ENCODE assay signal across 1 cellular context in the genomic region with DNA sequence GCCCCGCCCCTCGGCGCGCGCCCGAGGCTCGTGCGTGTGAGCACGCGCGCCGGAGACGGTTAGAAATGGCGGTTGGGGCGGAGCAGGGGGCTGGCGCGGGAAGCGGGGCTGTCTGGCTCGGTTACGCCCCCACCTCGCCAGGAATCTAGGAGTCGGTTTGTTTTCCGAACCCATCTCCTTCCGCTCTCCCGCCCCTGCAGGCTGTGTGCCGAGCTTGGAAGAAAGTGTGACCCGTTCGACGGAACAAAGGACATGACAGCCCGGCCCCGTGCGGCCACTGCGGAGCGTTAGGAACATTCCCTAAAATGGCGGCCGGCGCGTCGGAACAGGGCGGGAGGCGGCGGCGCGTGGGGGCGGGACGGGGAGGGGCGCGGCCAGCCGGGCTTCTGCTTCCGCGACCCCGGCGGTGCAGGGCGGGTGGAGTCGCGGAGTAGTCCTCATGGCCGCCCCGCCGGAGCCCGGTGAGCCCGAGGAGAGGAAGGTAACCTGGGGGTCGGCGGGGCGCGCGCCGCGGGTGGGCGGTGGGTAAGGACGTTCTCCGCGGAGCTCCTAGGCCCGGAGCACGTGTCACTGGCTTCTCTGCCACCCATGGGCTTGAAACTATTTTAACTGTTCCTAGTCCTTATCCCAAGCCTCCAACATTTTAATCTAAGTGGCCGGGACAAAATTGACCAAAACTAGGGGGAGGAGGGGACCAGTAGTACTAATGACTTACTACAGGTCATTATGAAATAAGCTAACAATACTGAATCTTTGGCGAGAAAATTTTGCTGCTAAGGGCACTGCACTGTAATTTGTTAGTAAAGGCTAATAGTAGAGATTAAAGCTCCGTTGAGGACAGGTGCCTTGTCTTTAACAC.
TF ChIP-seq lines count a peak whose summit lies in the region.

A gene with protein sequence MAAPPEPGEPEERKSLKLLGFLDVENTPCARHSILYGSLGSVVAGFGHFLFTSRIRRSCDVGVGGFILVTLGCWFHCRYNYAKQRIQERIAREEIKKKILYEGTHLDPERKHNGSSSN (plus strand): TSS at position 383 of the 859 bp plus-strand sequence. CDS start 57 bp downstream, at position 440.

TF ChIP-seq in HEK293, 187 proteins besides CTCF, POLR2A, EP300 and RAD21 (continued from another document and continues in another):
- TF ChIP-seq ZNF324 (tag by site-specific recombination; IDR thresholded peaks at IDR 0.05) (peak; percentile 84), ZNF747 (tag by site-specific recombination; IDR thresholded peaks at IDR 0.05) (no peak), ZNF768 (tag by site-specific recombination; IDR thresholded peaks at IDR 0.05) (no peak), ZNF621 (tag by site-specific recombination; IDR thresholded peaks at IDR 0.05) (no peak), ZNF274 (IDR thresholded peaks at IDR 0.05; ENCODE audit: low read length) (no peak), ZNF274 (tag by site-specific recombination; IDR thresholded peaks at IDR 0.05; ENCODE audit: borderline replicate concordance) (no peak), MZF1 (tag by site-specific recombination; IDR thresholded peaks at IDR 0.05; ENCODE audit: borderline replicate concordance) (peak; percentile 50; the same call in 1 of the 2 replicates), ZBTB8A (tag by site-specific recombination; IDR thresholded peaks at IDR 0.05) (peak; percentile 98), ZNF521 (tag by site-specific recombination; IDR thresholded peaks at IDR 0.05) (no peak), ZNF169 (tag by site-specific recombination; IDR thresholded peaks at IDR 0.05) (no peak), ZNF600 (tag by site-specific recombination; IDR thresholded peaks at IDR 0.05) (peak; percentile 100), ZNF416 (tag by site-specific recombination; IDR thresholded peaks at IDR 0.05) (no peak), HOXD13 (CRISPR knock-in tag; IDR thresholded peaks at IDR 0.05; ENCODE audit: borderline replicate concordance) (no peak), SETDB1 (IDR thresholded peaks at IDR 0.05; ENCODE audit: insufficient read length, low read length) (no peak), ZSCAN23 (tag by site-specific recombination; IDR thresholded peaks at IDR 0.05) (peak; percentile 70), ZNF558 (tag by site-specific recombination; IDR thresholded peaks at IDR 0.05) (peak; percentile 13; the same call in 1 of the 2 replicates), ZNF692 (tag by site-specific recombination; IDR thresholded peaks at IDR 0.05) (peak; percentile 97; the same call in 1 of the 2 replicates), ZBTB7A (tag by site-specific recombination; IDR thresholded peaks at IDR 0.05; ENCODE audit: low read depth) (0 out of 2 replicates have a peak, but pooled peaks have one; percentile 84), ZFHX2 (tag by site-specific recombination; conservative IDR thresholded peaks at IDR 0.05) (0 out of 2 replicates have a peak, but pooled peaks have one; percentile 54), GLI4 (tag by site-specific recombination; IDR thresholded peaks at IDR 0.05) (no peak), ZNF184 (tag by site-specific recombination; IDR thresholded peaks at IDR 0.05) (peak; percentile 40; the same call in 1 of the 2 replicates), ZNF341 (tag by site-specific recombination; IDR thresholded peaks at IDR 0.05; ENCODE audit: low read depth) (no peak; the same call in 1 of the 2 replicates), ZNF830 (tag by site-specific recombination; IDR thresholded peaks at IDR 0.05; ENCODE audit: low read depth) (no peak), ZBTB49 (tag by site-specific recombination; IDR thresholded peaks at IDR 0.05; ENCODE audit: low read depth) (no peak), ZNF175 (tag by site-specific recombination; IDR thresholded peaks at IDR 0.05) (no peak), REPIN1 (tag by site-specific recombination; IDR thresholded peaks at IDR 0.05; ENCODE audit: low read depth) (no peak; the same call in 1 of the 2 replicates), ZNF624 (tag by site-specific recombination; IDR thresholded peaks at IDR 0.05) (0 out of 2 replicates have a peak, but pooled peaks have one; percentile 40), ZNF404 (tag by site-specific recombination; IDR thresholded peaks at IDR 0.05) (no peak), ZNF19 (tag by site-specific recombination; IDR thresholded peaks at IDR 0.05; ENCODE audit: low read depth) (no peak), PRDM6 (tag by site-specific recombination; IDR thresholded peaks at IDR 0.05) (peak; percentile 53), ZFP3 (tag by site-specific recombination; IDR thresholded peaks at IDR 0.05; ENCODE audit: low read depth) (no peak), RBAK (tag by site-specific recombination; IDR thresholded peaks at IDR 0.05) (no peak), EGR2 (tag by site-specific recombination; IDR thresholded peaks at IDR 0.05; ENCODE audit: low read depth) (peak; percentile 50), ZNF677 (tag by site-specific recombination; IDR thresholded peaks at IDR 0.05) (0 out of 2 replicates have a peak, but pooled peaks have one; percentile 19), FEZF1 (tag by site-specific recombination; IDR thresholded peaks at IDR 0.05) (no peak), ZNF24 (tag by site-specific recombination; IDR thresholded peaks at IDR 0.05) (peak; percentile 54), ZNF23 (tag by site-specific recombination; IDR thresholded peaks at IDR 0.05; ENCODE audit: borderline replicate concordance) (no peak), ZBTB6 (tag by site-specific recombination; IDR thresholded peaks at IDR 0.05) (peak; percentile 36; the same call in 1 of the 2 replicates), KLF7 (tag by site-specific recombination; IDR thresholded peaks at IDR 0.05; ENCODE audit: borderline replicate concordance) (no peak; the same call in 1 of the 2 replicates), ZNF426 (tag by site-specific recombination; IDR thresholded peaks at IDR 0.05) (no peak), OSR2 (tag by site-specific recombination; IDR thresholded peaks at IDR 0.05) (peak; percentile 45), ZSCAN30 (tag by site-specific recombination; IDR thresholded peaks at IDR 0.05) (peak; percentile 61), ZNF112 (tag by site-specific recombination; IDR thresholded peaks at IDR 0.05) (no peak)
- TF ChIP-seq, protein P1, sequence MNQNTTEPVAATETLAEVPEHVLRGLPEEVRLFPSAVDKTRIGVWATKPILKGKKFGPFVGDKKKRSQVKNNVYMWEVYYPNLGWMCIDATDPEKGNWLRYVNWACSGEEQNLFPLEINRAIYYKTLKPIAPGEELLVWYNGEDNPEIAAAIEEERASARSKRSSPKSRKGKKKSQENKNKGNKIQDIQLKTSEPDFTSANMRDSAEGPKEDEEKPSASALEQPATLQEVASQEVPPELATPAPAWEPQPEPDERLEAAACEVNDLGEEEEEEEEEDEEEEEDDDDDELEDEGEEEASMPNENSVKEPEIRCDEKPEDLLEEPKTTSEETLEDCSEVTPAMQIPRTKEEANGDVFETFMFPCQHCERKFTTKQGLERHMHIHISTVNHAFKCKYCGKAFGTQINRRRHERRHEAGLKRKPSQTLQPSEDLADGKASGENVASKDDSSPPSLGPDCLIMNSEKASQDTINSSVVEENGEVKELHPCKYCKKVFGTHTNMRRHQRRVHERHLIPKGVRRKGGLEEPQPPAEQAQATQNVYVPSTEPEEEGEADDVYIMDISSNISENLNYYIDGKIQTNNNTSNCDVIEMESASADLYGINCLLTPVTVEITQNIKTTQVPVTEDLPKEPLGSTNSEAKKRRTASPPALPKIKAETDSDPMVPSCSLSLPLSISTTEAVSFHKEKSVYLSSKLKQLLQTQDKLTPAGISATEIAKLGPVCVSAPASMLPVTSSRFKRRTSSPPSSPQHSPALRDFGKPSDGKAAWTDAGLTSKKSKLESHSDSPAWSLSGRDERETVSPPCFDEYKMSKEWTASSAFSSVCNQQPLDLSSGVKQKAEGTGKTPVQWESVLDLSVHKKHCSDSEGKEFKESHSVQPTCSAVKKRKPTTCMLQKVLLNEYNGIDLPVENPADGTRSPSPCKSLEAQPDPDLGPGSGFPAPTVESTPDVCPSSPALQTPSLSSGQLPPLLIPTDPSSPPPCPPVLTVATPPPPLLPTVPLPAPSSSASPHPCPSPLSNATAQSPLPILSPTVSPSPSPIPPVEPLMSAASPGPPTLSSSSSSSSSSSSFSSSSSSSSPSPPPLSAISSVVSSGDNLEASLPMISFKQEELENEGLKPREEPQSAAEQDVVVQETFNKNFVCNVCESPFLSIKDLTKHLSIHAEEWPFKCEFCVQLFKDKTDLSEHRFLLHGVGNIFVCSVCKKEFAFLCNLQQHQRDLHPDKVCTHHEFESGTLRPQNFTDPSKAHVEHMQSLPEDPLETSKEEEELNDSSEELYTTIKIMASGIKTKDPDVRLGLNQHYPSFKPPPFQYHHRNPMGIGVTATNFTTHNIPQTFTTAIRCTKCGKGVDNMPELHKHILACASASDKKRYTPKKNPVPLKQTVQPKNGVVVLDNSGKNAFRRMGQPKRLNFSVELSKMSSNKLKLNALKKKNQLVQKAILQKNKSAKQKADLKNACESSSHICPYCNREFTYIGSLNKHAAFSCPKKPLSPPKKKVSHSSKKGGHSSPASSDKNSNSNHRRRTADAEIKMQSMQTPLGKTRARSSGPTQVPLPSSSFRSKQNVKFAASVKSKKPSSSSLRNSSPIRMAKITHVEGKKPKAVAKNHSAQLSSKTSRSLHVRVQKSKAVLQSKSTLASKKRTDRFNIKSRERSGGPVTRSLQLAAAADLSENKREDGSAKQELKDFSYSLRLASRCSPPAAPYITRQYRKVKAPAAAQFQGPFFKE (tag by site-specific recombination; IDR thresholded peaks at IDR 0.05; ENCODE audit: borderline replicate concordance) = no peak
- TF ChIP-seq, protein P2, sequence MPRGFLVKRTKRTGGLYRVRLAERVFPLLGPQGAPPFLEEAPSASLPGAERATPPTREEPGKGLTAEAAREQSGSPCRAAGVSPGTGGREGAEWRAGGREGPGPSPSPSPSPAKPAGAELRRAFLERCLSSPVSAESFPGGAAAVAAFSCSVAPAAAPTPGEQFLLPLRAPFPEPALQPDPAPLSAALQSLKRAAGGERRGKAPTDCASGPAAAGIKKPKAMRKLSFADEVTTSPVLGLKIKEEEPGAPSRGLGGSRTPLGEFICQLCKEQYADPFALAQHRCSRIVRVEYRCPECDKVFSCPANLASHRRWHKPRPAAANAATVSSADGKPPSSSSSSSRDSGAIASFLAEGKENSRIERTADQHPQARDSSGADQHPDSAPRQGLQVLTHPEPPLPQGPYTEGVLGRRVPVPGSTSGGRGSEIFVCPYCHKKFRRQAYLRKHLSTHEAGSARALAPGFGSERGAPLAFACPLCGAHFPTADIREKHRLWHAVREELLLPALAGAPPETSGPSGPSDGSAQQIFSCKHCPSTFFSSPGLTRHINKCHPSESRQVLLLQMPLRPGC (tag by site-specific recombination; IDR thresholded peaks at IDR 0.05) = peak; percentile 31; the same call in 1 of the 2 replicates
- TF ChIP-seq, protein P3, sequence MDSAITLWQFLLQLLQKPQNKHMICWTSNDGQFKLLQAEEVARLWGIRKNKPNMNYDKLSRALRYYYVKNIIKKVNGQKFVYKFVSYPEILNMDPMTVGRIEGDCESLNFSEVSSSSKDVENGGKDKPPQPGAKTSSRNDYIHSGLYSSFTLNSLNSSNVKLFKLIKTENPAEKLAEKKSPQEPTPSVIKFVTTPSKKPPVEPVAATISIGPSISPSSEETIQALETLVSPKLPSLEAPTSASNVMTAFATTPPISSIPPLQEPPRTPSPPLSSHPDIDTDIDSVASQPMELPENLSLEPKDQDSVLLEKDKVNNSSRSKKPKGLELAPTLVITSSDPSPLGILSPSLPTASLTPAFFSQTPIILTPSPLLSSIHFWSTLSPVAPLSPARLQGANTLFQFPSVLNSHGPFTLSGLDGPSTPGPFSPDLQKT (IDR thresholded peaks at IDR 0.05; ENCODE audit: borderline replicate concordance, low read depth, low read length) = 0 out of 2 replicates have a peak, but pooled peaks have one; percentile 37
